Comparison of ENCODE assay signal across 8 cellular contexts in genomic region chr17:58324409-58325288, GRCh38.
A peak's percentile ranks its signal among the peaks of the same experiment; 100 is the strongest.
DNase-seq lines count a peak whose midpoint lies in the region; ATAC-seq lines count a peak whose summit lies in the region.

No MANE protein-coding gene starts in this region.

- H3K27ac ChIP-seq in angular gyrus (ENCODE audit: low read depth, low read length) = peak overlapping the region; percentile 72

- H3K27ac Mint-ChIP-seq in stimulated activated effector memory CD8-positive, alpha-beta T cell treated with anti-CD3 and anti-CD28 coated beads, Interleukin-12 subunit alpha, Interleukin-12 subunit beta, amount 100 ng/mL, for 72 hours = peak overlapping the region; percentile 100

- H3K36me3 Mint-ChIP-seq in stimulated activated effector memory CD8-positive, alpha-beta T cell treated with anti-CD3 and anti-CD28 coated beads, Interleukin-12 subunit alpha, Interleukin-12 subunit beta, amount 100 ng/mL, for 72 hours = peaks cover 98% of the 10 kb centered on the region

- peak overlapping the region; percentile 34 for H3K4me3 Mint-ChIP-seq in stimulated activated effector memory CD8-positive, alpha-beta T cell treated with anti-CD3 and anti-CD28 coated beads, Interleukin-12 subunit alpha, Interleukin-12 subunit beta, amount 100 ng/mL, for 72 hours

- no peaks in the 10 kb centered on the region for H3K9me3 Mint-ChIP-seq in stimulated activated effector memory CD8-positive, alpha-beta T cell treated with anti-CD3 and anti-CD28 coated beads, Interleukin-12 subunit alpha, Interleukin-12 subunit beta, amount 100 ng/mL, for 72 hours

- no peak for ATAC-seq in stimulated activated effector memory CD8-positive, alpha-beta T cell treated with anti-CD3 and anti-CD28 coated beads, Interleukin-12 subunit alpha, Interleukin-12 subunit beta, amount 100 ng/mL, for 72 hours
- no peak for ATAC-seq in GM21723 (IDR thresholded peaks at IDR 0.05; ENCODE audit: unreplicated experiment)

- H3K4me1 Mint-ChIP-seq in stimulated activated effector memory CD8-positive, alpha-beta T cell treated with anti-CD3 and anti-CD28 coated beads, Interleukin-12 subunit alpha, Interleukin-12 subunit beta, amount 100 ng/mL, for 72 hours = peaks cover 76% of the 10 kb centered on the region

- DNase-seq in AG08396 (ENCODE audit: low spot score) (peak; percentile 82), HuH-7 (ENCODE audit: low spot score) (peak; percentile 80), iPS-NIHi7 (ENCODE audit: extremely low spot score) (peak; percentile 77), NCI-H187 treated with DMSO at 0.1 percent for 48 hours (lab: John Stamatoyannopoulos, UW) (no peak), GOT3 (lab: John Stamatoyannopoulos, UW) (no peak)
- no peak for DNase-seq in stimulated activated effector memory CD8-positive, alpha-beta T cell treated with anti-CD3 and anti-CD28 coated beads, Interleukin-12 subunit alpha, Interleukin-12 subunit beta, amount 100 ng/mL, for 72 hours (ENCODE audit: low spot score in 2 of 2)

Comparison
In these comparisons a context has a peak if more than half of its experiments do, and no peak if none do; other contexts are left out.
1. DNase-seq: peak in AG08396 (single experiment), HuH-7 (single experiment) and iPS-NIHi7 (single experiment); none in stimulated activated effector memory CD8-positive, alpha-beta T cell treated with anti-CD3 and anti-CD28 coated beads, Interleukin-12 subunit alpha, Interleukin-12 subunit beta, amount 100 ng/mL, for 72 hours (0 of 2), NCI-H187 treated with DMSO at 0.1 percent for 48 hours (single experiment) and GOT3 (single experiment).